1 cellular context compared by ENCODE assay signal in the genomic region with DNA sequence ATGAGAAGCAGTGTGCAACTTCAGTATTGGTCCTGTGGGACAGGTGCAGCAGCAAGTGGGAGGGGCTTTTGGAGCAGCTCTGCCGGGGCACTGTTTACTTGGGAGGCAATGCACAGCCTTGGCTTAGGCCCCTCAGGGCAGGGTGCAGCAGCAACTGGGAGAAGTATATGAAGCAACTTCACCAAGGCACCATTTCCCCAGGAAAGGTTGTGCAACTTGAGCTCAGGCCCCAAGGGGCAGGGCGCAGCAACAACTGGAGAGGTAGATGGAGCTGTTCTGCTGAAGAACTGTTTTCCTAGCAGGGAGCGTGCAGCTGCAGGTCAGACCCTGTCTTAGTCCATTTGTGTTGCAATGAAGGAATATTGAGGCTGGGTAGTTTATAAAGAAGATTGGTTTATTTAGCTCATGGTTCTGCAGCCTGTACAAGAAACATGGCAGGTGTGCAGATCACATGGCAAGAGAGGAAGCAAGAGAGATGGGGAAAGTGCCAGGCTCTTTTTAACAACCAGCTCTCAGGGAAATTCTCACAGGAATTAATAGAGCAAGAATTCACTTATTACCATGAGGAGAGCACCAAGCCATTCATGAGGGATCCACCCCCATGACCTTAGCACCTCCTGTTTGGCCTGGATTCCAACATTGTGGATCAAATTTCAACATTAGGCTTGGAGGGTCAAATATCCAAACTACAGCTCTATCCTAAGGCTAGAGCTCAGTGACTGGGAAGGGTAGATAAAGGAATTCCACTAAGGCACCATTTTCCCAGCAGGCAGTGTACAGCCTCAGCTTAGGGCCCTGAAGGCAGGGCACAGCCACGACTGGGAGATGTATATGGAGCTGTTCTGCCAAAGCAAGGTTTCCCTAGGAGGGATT.
TF ChIP-seq lines count a peak whose summit lies in the region.

No MANE protein-coding gene starts in this region.

TF ChIP-seq in GM12878, 131 proteins besides CTCF, POLR2A, EP300 and RAD21 (continued from another document):
- TF ChIP-seq, protein P1, sequence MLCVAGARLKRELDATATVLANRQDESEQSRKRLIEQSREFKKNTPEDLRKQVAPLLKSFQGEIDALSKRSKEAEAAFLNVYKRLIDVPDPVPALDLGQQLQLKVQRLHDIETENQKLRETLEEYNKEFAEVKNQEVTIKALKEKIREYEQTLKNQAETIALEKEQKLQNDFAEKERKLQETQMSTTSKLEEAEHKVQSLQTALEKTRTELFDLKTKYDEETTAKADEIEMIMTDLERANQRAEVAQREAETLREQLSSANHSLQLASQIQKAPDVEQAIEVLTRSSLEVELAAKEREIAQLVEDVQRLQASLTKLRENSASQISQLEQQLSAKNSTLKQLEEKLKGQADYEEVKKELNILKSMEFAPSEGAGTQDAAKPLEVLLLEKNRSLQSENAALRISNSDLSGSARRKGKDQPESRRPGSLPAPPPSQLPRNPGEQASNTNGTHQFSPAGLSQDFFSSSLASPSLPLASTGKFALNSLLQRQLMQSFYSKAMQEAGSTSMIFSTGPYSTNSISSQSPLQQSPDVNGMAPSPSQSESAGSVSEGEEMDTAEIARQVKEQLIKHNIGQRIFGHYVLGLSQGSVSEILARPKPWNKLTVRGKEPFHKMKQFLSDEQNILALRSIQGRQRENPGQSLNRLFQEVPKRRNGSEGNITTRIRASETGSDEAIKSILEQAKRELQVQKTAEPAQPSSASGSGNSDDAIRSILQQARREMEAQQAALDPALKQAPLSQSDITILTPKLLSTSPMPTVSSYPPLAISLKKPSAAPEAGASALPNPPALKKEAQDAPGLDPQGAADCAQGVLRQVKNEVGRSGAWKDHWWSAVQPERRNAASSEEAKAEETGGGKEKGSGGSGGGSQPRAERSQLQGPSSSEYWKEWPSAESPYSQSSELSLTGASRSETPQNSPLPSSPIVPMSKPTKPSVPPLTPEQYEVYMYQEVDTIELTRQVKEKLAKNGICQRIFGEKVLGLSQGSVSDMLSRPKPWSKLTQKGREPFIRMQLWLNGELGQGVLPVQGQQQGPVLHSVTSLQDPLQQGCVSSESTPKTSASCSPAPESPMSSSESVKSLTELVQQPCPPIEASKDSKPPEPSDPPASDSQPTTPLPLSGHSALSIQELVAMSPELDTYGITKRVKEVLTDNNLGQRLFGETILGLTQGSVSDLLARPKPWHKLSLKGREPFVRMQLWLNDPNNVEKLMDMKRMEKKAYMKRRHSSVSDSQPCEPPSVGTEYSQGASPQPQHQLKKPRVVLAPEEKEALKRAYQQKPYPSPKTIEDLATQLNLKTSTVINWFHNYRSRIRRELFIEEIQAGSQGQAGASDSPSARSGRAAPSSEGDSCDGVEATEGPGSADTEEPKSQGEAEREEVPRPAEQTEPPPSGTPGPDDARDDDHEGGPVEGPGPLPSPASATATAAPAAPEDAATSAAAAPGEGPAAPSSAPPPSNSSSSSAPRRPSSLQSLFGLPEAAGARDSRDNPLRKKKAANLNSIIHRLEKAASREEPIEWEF (IDR thresholded peaks at IDR 0.05; ENCODE audit: insufficient replicate concordance, low read depth, low read length) = no peak
- TF ChIP-seq NR2F1 (conservative IDR thresholded peaks at IDR 0.05) = no peak
- TF ChIP-seq, protein P2, sequence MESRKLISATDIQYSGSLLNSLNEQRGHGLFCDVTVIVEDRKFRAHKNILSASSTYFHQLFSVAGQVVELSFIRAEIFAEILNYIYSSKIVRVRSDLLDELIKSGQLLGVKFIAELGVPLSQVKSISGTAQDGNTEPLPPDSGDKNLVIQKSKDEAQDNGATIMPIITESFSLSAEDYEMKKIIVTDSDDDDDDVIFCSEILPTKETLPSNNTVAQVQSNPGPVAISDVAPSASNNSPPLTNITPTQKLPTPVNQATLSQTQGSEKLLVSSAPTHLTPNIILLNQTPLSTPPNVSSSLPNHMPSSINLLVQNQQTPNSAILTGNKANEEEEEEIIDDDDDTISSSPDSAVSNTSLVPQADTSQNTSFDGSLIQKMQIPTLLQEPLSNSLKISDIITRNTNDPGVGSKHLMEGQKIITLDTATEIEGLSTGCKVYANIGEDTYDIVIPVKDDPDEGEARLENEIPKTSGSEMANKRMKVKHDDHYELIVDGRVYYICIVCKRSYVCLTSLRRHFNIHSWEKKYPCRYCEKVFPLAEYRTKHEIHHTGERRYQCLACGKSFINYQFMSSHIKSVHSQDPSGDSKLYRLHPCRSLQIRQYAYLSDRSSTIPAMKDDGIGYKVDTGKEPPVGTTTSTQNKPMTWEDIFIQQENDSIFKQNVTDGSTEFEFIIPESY (IDR thresholded peaks at IDR 0.05) = no peak
- TF ChIP-seq EZH2 (IDR thresholded peaks at IDR 0.05; ENCODE audit: borderline replicate concordance, control insufficient read depth, low read depth, low read length) = no peak
- TF ChIP-seq NBN (IDR thresholded peaks at IDR 0.05) = no peak
- TF ChIP-seq YBX1 (IDR thresholded peaks at IDR 0.05) = no peak
- no peak for TF ChIP-seq ZBED1 (IDR thresholded peaks at IDR 0.05; ENCODE audit: borderline replicate concordance)
